In genomic region chr9:137828527-137829259, GRCh38 we compare ENCODE assay signal across 10 cellular contexts.
DNase-seq lines count a peak whose midpoint lies in the region; ATAC-seq and TF ChIP-seq lines count a peak whose summit lies in the region.
"Had no signal": no experiment of that assay in that cellular context is flagged by ENCODE, and none has a peak within 500 bp of the region (broad histone marks: within the 10 kb centered on the region; RNA-seq: fewer than 3 reads in every experiment).

No MANE protein-coding gene starts in this region.

- peak; percentile 80 for DNase-seq in ELF-1 (ENCODE audit: low read depth, low spot score)
- DNase-seq in HuH-7 (ENCODE audit: low spot score), result peak; percentile 63
- peak; percentile 16 for DNase-seq in amniotic epithelial cell (ENCODE audit: low read depth)
- DNase-seq in left kidney (ENCODE audit: low read depth, low spot score), result peak; percentile 83
- no peak for DNase-seq in NCI-H510A (lab: John Stamatoyannopoulos, UW)
- DNase-seq in GM13977 (ENCODE audit: low spot score), result no peak
- no peak for DNase-seq in pons (ENCODE audit: low spot score)
- DNase-seq: NCI-H1436, nucleus accumbens had no signal

- in situ Hi-C loops in GM13977 (cut with MboI; ENCODE audit: low pct_unique_long_range_greater_than_20kb, low sequenced_read_pairs, unreplicated experiment), result no loop called here

- ATAC-seq in GM21515 (IDR thresholded peaks at IDR 0.05; ENCODE audit: unreplicated experiment), result no peak

- no peak for TF ChIP-seq CTCF in GM13977 (IDR thresholded peaks at IDR 0.05; ENCODE audit: extremely low read depth, insufficient read depth, missing control alignments)

Comparison
In these comparisons a context has a peak if more than half of its experiments do, and no peak if none do; other contexts are left out.
1. DNase-seq: peak in ELF-1 (single experiment), HuH-7 (single experiment), amniotic epithelial cell (single experiment) and left kidney (single experiment); none in NCI-H510A (single experiment), GM13977 (single experiment) and pons (single experiment).